In genomic region chr12:88391556-88391955, GRCh38 we compare ENCODE assay signal across 10 cellular contexts.
A peak's percentile ranks its signal among the peaks of the same experiment; 100 is the strongest.
DNase-seq lines count a peak whose midpoint lies in the region; ATAC-seq and TF ChIP-seq lines count a peak whose summit lies in the region.
"Had no signal": no experiment of that assay in that cellular context is flagged by ENCODE, and none has a peak within 500 bp of the region (broad histone marks: within the 10 kb centered on the region; RNA-seq: fewer than 3 reads in every experiment).

No MANE protein-coding gene starts in this region.

- H3K4me1 Mint-ChIP-seq in HFFc6 (ENCODE audit: low read depth): peaks cover 64% of the 10 kb centered on the region

- TF ChIP-seq CTCF in GM10248 (IDR thresholded peaks at IDR 0.05; ENCODE audit: control extremely low read depth, extremely low read depth, low read depth, missing control alignments): no peak
- no peak for TF ChIP-seq CTCF in HFFc6 (IDR thresholded peaks at IDR 0.05)

- CTCF ChIA-PET in GM10248 (lab: Yijun Ruan, JAX): interaction anchor here (2.0 kb wide), 1 partner anchor 20 kb away, joined by 9 read pairs; no protein-coding TSS in a partner anchor

- POLR2A ChIA-PET in GM10248 (lab: Yijun Ruan, JAX): no interaction called here

- DNase-seq in GM10248 (ENCODE audit: extremely low spot score): peak; percentile 39
- DNase-seq in HFFc6: peak; percentile 82
- peak; percentile 60 for DNase-seq in OCI-M1 (lab: John Stamatoyannopoulos, UW)
- peak; percentile 43 for DNase-seq in hepatic stellate cell (ENCODE audit: low spot score)
- DNase-seq in SKM-1 treated with dmso at 0.1 percent for 144 hours (lab: John Stamatoyannopoulos, UW; ENCODE audit: unreplicated experiment): no peak
- DNase-seq in NCI-H345 treated with DMSO at 0.1 percent for 48 hours (lab: John Stamatoyannopoulos, UW; ENCODE audit: unreplicated experiment): no peak
- DNase-seq in Kasumi-1 (lab: John Stamatoyannopoulos, UW): no peak
- DNase-seq: heart left ventricle, NCI-H1105 treated with DMSO at 0.1 percent for 48 hours had no signal

- H3K9me3 Mint-ChIP-seq in HFFc6: peaks cover 10% of the 10 kb centered on the region; the same call in 1 of the 2 replicates

- peak overlapping the region; percentile 59 for H3K27ac Mint-ChIP-seq in HFFc6

- no peak for ATAC-seq in GM21367 (IDR thresholded peaks at IDR 0.05; ENCODE audit: unreplicated experiment)

- no peaks in the 10 kb centered on the region for H3K27me3 Mint-ChIP-seq in HFFc6 (ENCODE audit: insufficient read depth)

- H3K4me3 Mint-ChIP-seq in HFFc6: peak overlapping the region; percentile 49; the same call in 1 of the 2 replicates

- H3K36me3 Mint-ChIP-seq in HFFc6 (ENCODE audit: low read depth): peaks cover 39% of the 10 kb centered on the region

Comparison
In these comparisons a context has a peak if more than half of its experiments do, and no peak if none do; other contexts are left out.
1. DNase-seq: peak in GM10248 (single experiment), HFFc6 (single experiment), OCI-M1 (single experiment) and hepatic stellate cell (single experiment); none in SKM-1 treated with dmso at 0.1 percent for 144 hours (single experiment), NCI-H345 treated with DMSO at 0.1 percent for 48 hours (single experiment) and Kasumi-1 (0 of 2).